ENCODE assay signal across 12 cellular contexts in the genomic region with DNA sequence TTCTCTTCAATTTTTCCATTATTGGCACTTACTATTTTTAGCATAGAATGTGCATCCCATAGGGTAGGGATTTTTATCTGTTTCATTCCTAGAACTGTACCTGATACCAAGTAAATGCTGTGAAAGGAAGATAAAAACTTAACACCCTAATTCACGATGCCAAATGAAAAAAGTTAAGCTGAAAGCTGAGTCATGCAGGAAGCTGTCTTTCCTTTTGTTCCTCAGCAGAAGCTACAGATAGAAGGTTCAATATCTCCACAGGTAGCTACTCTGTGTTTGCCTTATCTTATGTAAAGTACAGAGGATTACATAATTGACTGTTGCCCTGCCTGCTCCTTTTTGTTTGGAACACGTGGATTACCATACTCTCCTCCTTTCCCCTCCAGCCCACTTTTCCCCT.
A peak's percentile ranks its signal among the peaks of the same experiment; 100 is the strongest.
DNase-seq lines count a peak whose midpoint lies in the region; ATAC-seq and TF ChIP-seq lines count a peak whose summit lies in the region.
"Had no signal": no experiment of that assay in that cellular context is flagged by ENCODE, and none has a peak within 500 bp of the region (broad histone marks: within the 10 kb centered on the region; RNA-seq: fewer than 3 reads in every experiment).

No MANE protein-coding gene starts in this region.

- H3K27ac ChIP-seq in brain microvascular endothelial cell: peak overlapping the region; percentile 28

- H3K4me3 Mint-ChIP-seq in glutamatergic neuron (ENCODE audit: unreplicated experiment): no peak overlapping the region
- H3K4me3 Mint-ChIP-seq: memory B cell had no signal

- in situ Hi-C loops in brain microvascular endothelial cell (cut with HindIII; ENCODE audit: low pct_ligation_motif_present, low sequenced_read_pairs): no loop called here

- intact Hi-C loops in mucosa of descending colon (cut with DNase I, micrococcal nuclease): no loop called here

- H3K36me3 Mint-ChIP-seq in glutamatergic neuron (ENCODE audit: unreplicated experiment): peaks cover 14% of the 10 kb centered on the region

- H3K27me3 ChIP-seq in brain microvascular endothelial cell (replicated peaks): no peaks in the 10 kb centered on the region

- H3K9me3 Mint-ChIP-seq in glutamatergic neuron (ENCODE audit: unreplicated experiment): peaks cover 2% of the 10 kb centered on the region
- H3K9me3 Mint-ChIP-seq: memory B cell had no signal

- H3K9me3 ChIP-seq in mucosa of descending colon: no peaks in the 10 kb centered on the region

- H3K4me1 ChIP-seq in mucosa of descending colon (ENCODE audit: low read depth): no peaks in the 10 kb centered on the region

- no peaks in the 10 kb centered on the region for H3K4me1 Mint-ChIP-seq in glutamatergic neuron (ENCODE audit: low read depth, unreplicated experiment)
- H3K4me1 Mint-ChIP-seq: memory B cell had no signal

- no peaks in the 10 kb centered on the region for H3K36me3 ChIP-seq in brain microvascular endothelial cell (replicated peaks)
- H3K36me3 ChIP-seq in mucosa of descending colon (ENCODE audit: low read depth): no peaks in the 10 kb centered on the region

- ATAC-seq in mucosa of descending colon: peak; percentile 72
- ATAC-seq in GM21825 (IDR thresholded peaks at IDR 0.05; ENCODE audit: unreplicated experiment): no peak

- no peak for TF ChIP-seq CTCF in brain microvascular endothelial cell (IDR thresholded peaks at IDR 0.05; ENCODE audit: low read depth, low read length, missing control alignments)
- no peak for TF ChIP-seq CTCF in mucosa of descending colon (IDR thresholded peaks at IDR 0.05)
- TF ChIP-seq CTCF in glutamatergic neuron (IDR thresholded peaks at IDR 0.05; ENCODE audit: partially characterized antibody, unreplicated experiment): no peak

- no peak overlapping the region for H3K27ac Mint-ChIP-seq in glutamatergic neuron (ENCODE audit: unreplicated experiment)
- H3K27ac Mint-ChIP-seq: memory B cell had no signal

- peaks cover 3% of the 10 kb centered on the region for H3K27me3 Mint-ChIP-seq in glutamatergic neuron (ENCODE audit: unreplicated experiment)
- H3K27me3 Mint-ChIP-seq: memory B cell had no signal

- DNase-seq in NCI-H2107 (lab: John Stamatoyannopoulos, UW): peak; percentile 0
- DNase-seq in NCI-H2107 treated with DMSO at 0.1 percent for 48 hours (lab: John Stamatoyannopoulos, UW; ENCODE audit: unreplicated experiment): no peak
- DNase-seq in NCI-H1930 (lab: John Stamatoyannopoulos, UW): peak; percentile 8 to 11
- no peak for DNase-seq in brain microvascular endothelial cell
- no peak for DNase-seq in mucosa of descending colon
- no peak for DNase-seq in glutamatergic neuron
- DNase-seq in germinal center (ENCODE audit: low spot score): no peak
- DNase-seq: ACHN; activated naive CD4-positive, alpha-beta T cell treated with anti-CD3 and anti-CD28 coated beads, Interleukin-2, amount 50 U/mL, for 16 hours; NCI-H526 had no signal

- no peak overlapping the region for H3K4me3 ChIP-seq in brain microvascular endothelial cell (ENCODE audit: low read depth, low read length)
- H3K4me3 ChIP-seq in mucosa of descending colon: no peak overlapping the region

Comparison
In these comparisons a context has a peak if more than half of its experiments do, and no peak if none do; other contexts are left out.
1. DNase-seq: peak in NCI-H2107 (single experiment) and NCI-H1930 (2 of 2); none in NCI-H2107 treated with DMSO at 0.1 percent for 48 hours (single experiment), brain microvascular endothelial cell (single experiment), mucosa of descending colon (0 of 3), glutamatergic neuron (single experiment) and germinal center (single experiment).